ENCODE assay signal across 36 cellular contexts in genomic region chr10:125785831-125786230, GRCh38. TPM values are rescaled to one million over a fixed set of nuclear protein-coding genes. Genes with fewer than 3 reads are reported as not detected.
"Had no signal": no experiment of that assay in that cellular context is flagged by ENCODE, and none has a peak within 500 bp of the region (broad histone marks: within the 10 kb centered on the region; RNA-seq: fewer than 3 reads in every experiment).

No MANE protein-coding gene starts in this region.

- H3K27me3 ChIP-seq: adrenal gland, ascending aorta, body of pancreas, brain microvascular endothelial cell, breast epithelium, cardiac muscle cell had no signal

- ATAC-seq: activated naive CD4-positive, alpha-beta T cell treated with anti-CD3 and anti-CD28 coated beads, Interleukin-2, amount 50 U/mL, for 72 hours; activated naive CD8-positive, alpha-beta T cell treated with anti-CD3 and anti-CD28 coated beads, Interleukin-2, amount 50 U/mL, for 24 hours; activated T-cell treated with anti-CD3 and anti-CD28 coated beads, Interleukin-2, amount 50 U/mL, for 4 hours; activated T-cell treated with anti-CD3 and anti-CD28 coated beads, Interleukin-2, amount 50 U/mL, for 72 hours; activated T-helper 17 cell treated with anti-CD3 and anti-CD28 coated beads, Interleukin-2, amount 50 U/mL, for 72 hours; body of pancreas had no signal

- H3K36me3 ChIP-seq: breast epithelium, cardiac muscle cell had no signal

- H3K27ac ChIP-seq: adrenal gland, ascending aorta, body of pancreas, brain microvascular endothelial cell, breast epithelium, cardiac muscle cell had no signal

- DNase-seq: activated effector memory CD4-positive, alpha-beta T cell treated with anti-CD3 and anti-CD28 coated beads, Interleukin-2, amount 50 U/mL, for 16 hours; activated effector memory CD4-positive, alpha-beta T cell treated with Interleukin-2 at 50 U/mL for 16 hours; activated gamma-delta T cell; activated gamma-delta T cell treated with Interleukin-2 at 50 U/mL for 16 hours; activated naive CD4-positive, alpha-beta T cell; activated naive CD4-positive, alpha-beta T cell treated with anti-CD3 and anti-CD28 coated beads for 36 hours; activated naive CD4-positive, alpha-beta T cell treated with anti-CD3 and anti-CD28 coated beads, Interleukin-2, amount 10 ng/mL, durations not matched to agents 7 days and 5 days; activated naive CD4-positive, alpha-beta T cell treated with Interleukin-2 at 50 U/mL for 16 hours; activated naive CD8-positive, alpha-beta T cell treated with anti-CD3 and anti-CD28 coated beads for 36 hours; activated naive CD8-positive, alpha-beta T cell treated with anti-CD3 and anti-CD28 coated beads, Interleukin-2, amount 10 ng/mL, durations not matched to agents 7 days and 5 days; activated naive CD8-positive, alpha-beta T cell treated with anti-CD3 and anti-CD28 coated beads, Interleukin-2, amount 50 U/mL, for 24 hours; activated T-cell treated with anti-CD3 and anti-CD28 coated beads, Interleukin-2, amount 50 U/mL, for 1 hour; activated T-cell treated with anti-CD3 and anti-CD28 coated beads, Interleukin-2, amount 50 U/mL, for 24 hours; activated T-cell treated with anti-CD3 and anti-CD28 coated beads, Interleukin-2, amount 50 U/mL, for 4 hours; activated T-cell treated with anti-CD3 and anti-CD28 coated beads, Interleukin-2, amount 50 U/mL, for 48 hours; activated T-cell treated with anti-CD3 and anti-CD28 coated beads, Interleukin-2, amount 50 U/mL, for 72 hours; amniotic stem cell; amygdala; anterior cingulate cortex; aorta; body of pancreas; brain microvascular endothelial cell; caudate nucleus; central memory CD4-positive, alpha-beta T cell; cerebellar nuclear complex had no signal

- H3K4me3 ChIP-seq: adrenal gland, ascending aorta, body of pancreas, breast epithelium, cardiac muscle cell had no signal

- H3K4me1 ChIP-seq: adrenal gland, ascending aorta, body of pancreas, breast epithelium had no signal

- H3K9me3 ChIP-seq: adrenal gland, ascending aorta, body of pancreas, breast epithelium had no signal

RNA-seq across cellular contexts. Expression of gene MMP21, which starts 10.2 kb away (rescaled TPM):
- total RNA-seq: activated naive CD4-positive, alpha-beta T cell treated with anti-CD3 and anti-CD28 coated beads for 36 hours; activated naive CD4-positive, alpha-beta T cell treated with anti-CD3 and anti-CD28 coated beads, Interleukin-2, amount 50 U/mL, for 72 hours; activated naive CD8-positive, alpha-beta T cell treated with anti-CD3 and anti-CD28 coated beads for 36 hours; activated T-cell treated with anti-CD3 and anti-CD28 coated beads, Interleukin-2, amount 50 U/mL, for 4 hours; activated T-cell treated with anti-CD3 and anti-CD28 coated beads, Interleukin-2, amount 50 U/mL, for 72 hours; activated T-helper 1 cell treated with anti-CD3 and anti-CD28 coated beads, Interleukin-12 subunit alpha, Interleukin-12 subunit beta, Interleukin-2, Interleukin-4 antibody, amounts not matched to agents 30 ng/mL and 10 ng/mL and 1 ng/mL, durations not matched to agents 14 hours and 24 hours and 36 hours; activated T-helper 17 cell treated with anti-CD3 and anti-CD28 coated beads, Interleukin-2, amount 50 U/mL, for 72 hours; ascending aorta; astrocyte; body of pancreas; bronchial epithelial cell; cardiac muscle cell; cardiac septum; chondrocyte had no signal
- polyA plus RNA-seq: aorta, cardiac muscle cell had no signal
